Comparison of ENCODE assay signal across 13 cellular contexts in genomic region chr2:181163139-181163538, GRCh38.
DNase-seq lines count a peak whose midpoint lies in the region; ATAC-seq and FAIRE-seq lines count a peak whose summit lies in the region.
"Had no signal": no experiment of that assay in that cellular context is flagged by ENCODE, and none has a peak within 500 bp of the region (broad histone marks: within the 10 kb centered on the region; RNA-seq: fewer than 3 reads in every experiment).

No MANE protein-coding gene starts in this region.

- peaks cover 27% of the 10 kb centered on the region for H3K4me1 Mint-ChIP-seq in activated CD4-positive, alpha-beta T cell treated with anti-CD3 and anti-CD28 coated beads, Interleukin-2, amount 10 ng/mL, durations not matched to agents 24 days and 14 days
- peaks cover 47 to 48% (median 48%) of the 10 kb centered on the region in 3 donors for H3K4me1 Mint-ChIP-seq in T-cell
- peaks cover 58 to 72% of the 10 kb centered on the region in 2 donors for H3K4me1 Mint-ChIP-seq in immature natural killer cell

- H3K27me3 Mint-ChIP-seq in activated CD4-positive, alpha-beta T cell treated with anti-CD3 and anti-CD28 coated beads, Interleukin-2, amount 10 ng/mL, durations not matched to agents 24 days and 14 days = no peaks in the 10 kb centered on the region
- H3K27me3 Mint-ChIP-seq in T-cell = no peaks in the 10 kb centered on the region
- peaks cover 4 to 9% (median 5%) of the 10 kb centered on the region in 3 donors for H3K27me3 Mint-ChIP-seq in immature natural killer cell (ENCODE audit: low read depth in 3 of 3)
- H3K27me3 Mint-ChIP-seq: activated B cell treated with CpG ODN at 0.5 μM for 24 hours had no signal

- H3K4me3 Mint-ChIP-seq in activated CD4-positive, alpha-beta T cell treated with anti-CD3 and anti-CD28 coated beads, Interleukin-2, amount 10 ng/mL, durations not matched to agents 24 days and 14 days = peak overlapping the region; percentile 39
- H3K4me3 Mint-ChIP-seq in T-cell (peak overlapping the region in 2 of 3 donors; percentile 39 to 66), immature natural killer cell (peak overlapping the region; percentile 73 to 83 (median 78))
- H3K4me3 Mint-ChIP-seq: activated B cell treated with CpG ODN at 0.5 μM for 24 hours had no signal

- H3K9me3 Mint-ChIP-seq in activated CD4-positive, alpha-beta T cell treated with anti-CD3 and anti-CD28 coated beads, Interleukin-2, amount 10 ng/mL, durations not matched to agents 24 days and 14 days = peaks cover 40% of the 10 kb centered on the region
- peaks cover 11 to 22% (median 13%) of the 10 kb centered on the region in 3 donors for H3K9me3 Mint-ChIP-seq in T-cell
- peaks cover 9 to 21% (median 17%) of the 10 kb centered on the region in 6 donors for H3K9me3 Mint-ChIP-seq in immature natural killer cell

- POLR2A ChIA-PET in T-cell (lab: Charles Lee) = interaction anchor here in 1 of 2 donors (0.7 kb wide), 1 partner anchor 34 kb away, joined by 3 read pairs; no protein-coding TSS in a partner anchor

- ATAC-seq in T-cell (replicated peaks in 1 of 4) (peak in 3 of 4 experiments; percentile 31 to 60 (median 36)), HG03469 (IDR thresholded peaks at IDR 0.05; ENCODE audit: unreplicated experiment) (no peak)
- ATAC-seq: heart left ventricle had no signal

- peak; percentile 71 for DNase-seq in activated CD4-positive, alpha-beta T cell treated with anti-CD3 and anti-CD28 coated beads, Interleukin-2, amount 10 ng/mL, durations not matched to agents 24 days and 14 days
- no peak for DNase-seq in activated CD4-positive, alpha-beta T cell treated with anti-CD3 and anti-CD28 coated beads, Interleukin-2, amount 50 U/mL, for 1 hour
- DNase-seq in GM19239 (ENCODE audit: insufficient read length, low spot score) (no peak), T-cell (peak in 21 of 34 experiments; percentile 5 to 37 (median 17)), immature natural killer cell (peak; percentile 68 to 75 (median 72)), RKO (ENCODE audit: low spot score) (no peak), COR-L47 (lab: John Stamatoyannopoulos, UW) (no peak)
- DNase-seq: activated B cell treated with CpG ODN at 0.5 μM for 24 hours, heart left ventricle, Karpas-422, NCI-H146, tibial artery had no signal

- FAIRE-seq in GM19239 (lab: Jason Lieb, UNC) = peak; percentile 87

- intact Hi-C loops in activated CD4-positive, alpha-beta T cell treated with anti-CD3 and anti-CD28 coated beads, Interleukin-2, amount 10 ng/mL, durations not matched to agents 24 days and 14 days (cut with micrococcal nuclease) = no loop called here

- H3K36me3 Mint-ChIP-seq in activated CD4-positive, alpha-beta T cell treated with anti-CD3 and anti-CD28 coated beads, Interleukin-2, amount 10 ng/mL, durations not matched to agents 24 days and 14 days (ENCODE audit: low read depth) = peaks cover 38% of the 10 kb centered on the region
- peaks cover 42% of the 10 kb centered on the region for H3K36me3 Mint-ChIP-seq in T-cell
- H3K36me3 Mint-ChIP-seq in immature natural killer cell = peaks cover 24 to 39% (median 30%) of the 10 kb centered on the region in 3 donors

- H3K27ac Mint-ChIP-seq in activated CD4-positive, alpha-beta T cell treated with anti-CD3 and anti-CD28 coated beads, Interleukin-2, amount 10 ng/mL, durations not matched to agents 24 days and 14 days = peak overlapping the region; percentile 59
- H3K27ac Mint-ChIP-seq in T-cell = peak overlapping the region; percentile 85
- H3K27ac Mint-ChIP-seq in immature natural killer cell = peak overlapping the region; percentile 89 to 100 (median 98)
- H3K27ac Mint-ChIP-seq: activated B cell treated with CpG ODN at 0.5 μM for 24 hours had no signal

- CTCF ChIA-PET in T-cell (lab: Charles Lee) = interaction anchor here in 1 of 2 donors (0.6 kb wide), 1 partner anchor 220 kb away, joined by 4 read pairs; no protein-coding TSS in a partner anchor

Comparison
In these comparisons a context has a peak if more than half of its experiments do, and no peak if none do; other contexts are left out.
1. DNase-seq: peak in activated CD4-positive, alpha-beta T cell treated with anti-CD3 and anti-CD28 coated beads, Interleukin-2, amount 10 ng/mL, durations not matched to agents 24 days and 14 days (single experiment), T-cell (21 of 34) and immature natural killer cell (3 of 3); none in activated CD4-positive, alpha-beta T cell treated with anti-CD3 and anti-CD28 coated beads, Interleukin-2, amount 50 U/mL, for 1 hour (single experiment), GM19239 (single experiment), RKO (single experiment) and COR-L47 (single experiment).
2. Peak in every context shown above with its lines, with median percentiles within 50 percentile points of each other: H3K27ac Mint-ChIP-seq and H3K4me3 Mint-ChIP-seq.